In the genomic region with DNA sequence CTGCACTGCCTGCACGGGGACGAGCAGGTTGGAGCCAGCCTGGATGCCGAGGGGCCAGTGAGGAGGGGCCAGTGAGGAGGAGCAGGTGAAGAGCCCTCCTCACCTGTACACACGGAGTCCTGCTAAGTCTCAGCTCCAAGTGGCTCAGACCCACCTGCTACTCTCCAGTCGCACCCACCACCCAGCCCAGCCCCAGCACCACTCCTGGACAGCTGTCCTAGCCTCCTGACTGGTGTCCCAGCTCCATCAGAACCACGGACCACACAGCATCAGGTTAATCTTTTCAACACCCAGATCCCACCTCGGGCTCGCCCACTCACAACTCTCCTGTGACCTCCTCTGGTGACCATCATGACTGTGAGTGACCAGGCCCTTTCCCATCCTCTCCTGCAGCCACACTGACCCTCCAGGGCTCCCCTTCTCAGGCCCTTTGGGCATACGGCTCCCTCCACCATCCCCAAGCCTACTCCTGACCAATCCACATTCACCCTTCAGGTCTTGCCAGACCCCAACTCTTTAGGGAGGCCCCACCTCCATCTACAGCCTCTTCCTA, we compare ENCODE assay signal across 14 cellular contexts. TPM values are rescaled to one million over a fixed set of nuclear protein-coding genes. Genes with fewer than 3 reads are reported as not detected.
DNase-seq lines count a peak whose midpoint lies in the region; ATAC-seq, FAIRE-seq and TF ChIP-seq lines count a peak whose summit lies in the region.
"Had no signal": no experiment of that assay in that cellular context is flagged by ENCODE, and none has a peak within 500 bp of the region (broad histone marks: within the 10 kb centered on the region; RNA-seq: fewer than 3 reads in every experiment).

No MANE protein-coding gene starts in this region.

- H3K27ac ChIP-seq in kidney (ENCODE audit: low read depth in 2 of 2, low read length in 2 of 2) (peak overlapping the region; percentile 22 to 84), spleen (peak overlapping the region; percentile 45 to 91 (median 84)), osteoblast (ENCODE audit: low read depth, low read length) (no peak overlapping the region)

- CTCF ChIA-PET in activated CD8-positive, alpha-beta T cell treated with anti-CD3 and anti-CD28 coated beads, Interleukin-2, amount 10 ng/mL, durations not matched to agents 7 days and 5 days (lab: Charles Lee) = interaction anchor here (1.2 to 7.0 kb wide), 12 partner anchors 10 to 168 kb away, joined by 3 to 117 read pairs (median 22); partner anchors contain the start of genes ACAD9, CFAP92 and EFCC1

- no peak overlapping the region for H3K9ac ChIP-seq in kidney (ENCODE audit: low read length in 2 of 2)

- H3K4me1 Mint-ChIP-seq in activated CD4-positive, alpha-beta T cell treated with anti-CD3 and anti-CD28 coated beads, Interleukin-2, amount 10 ng/mL, durations not matched to agents 24 days and 14 days = peaks cover 26% of the 10 kb centered on the region
- peaks cover 37% of the 10 kb centered on the region for H3K4me1 Mint-ChIP-seq in activated CD8-positive, alpha-beta T cell treated with anti-CD3 and anti-CD28 coated beads, Interleukin-2, amount 10 ng/mL, durations not matched to agents 7 days and 5 days (ENCODE audit: low read depth)

- H3K27me3 ChIP-seq in spleen (replicated peaks in 1 of 7) (no peaks in the 10 kb centered on the region), osteoblast (ENCODE audit: insufficient read depth, low read length) (no peaks in the 10 kb centered on the region), BE2C (no peaks in the 10 kb centered on the region)

- H3K27ac Mint-ChIP-seq in activated CD4-positive, alpha-beta T cell treated with anti-CD3 and anti-CD28 coated beads, Interleukin-2, amount 10 ng/mL, durations not matched to agents 24 days and 14 days = peak overlapping the region; percentile 95
- H3K27ac Mint-ChIP-seq in activated CD8-positive, alpha-beta T cell treated with anti-CD3 and anti-CD28 coated beads, Interleukin-2, amount 10 ng/mL, durations not matched to agents 7 days and 5 days = peak overlapping the region; percentile 91
- H3K27ac Mint-ChIP-seq: type B pancreatic cell had no signal

- peak overlapping the region; percentile 21 for H3K4me3 Mint-ChIP-seq in activated CD4-positive, alpha-beta T cell treated with anti-CD3 and anti-CD28 coated beads, Interleukin-2, amount 10 ng/mL, durations not matched to agents 24 days and 14 days
- peak overlapping the region; percentile 66 for H3K4me3 Mint-ChIP-seq in activated CD8-positive, alpha-beta T cell treated with anti-CD3 and anti-CD28 coated beads, Interleukin-2, amount 10 ng/mL, durations not matched to agents 7 days and 5 days
- H3K4me3 Mint-ChIP-seq: type B pancreatic cell had no signal

- POLR2A ChIA-PET in activated CD8-positive, alpha-beta T cell treated with anti-CD3 and anti-CD28 coated beads, Interleukin-2, amount 10 ng/mL, durations not matched to agents 7 days and 5 days (lab: Charles Lee) = interaction anchor here (0.7 to 4.7 kb wide), 10 partner anchors 9 to 301 kb away, joined by 3 to 66 read pairs (median 8); partner anchors contain the start of genes COPG1 and RAB43

- TF ChIP-seq CTCF in kidney (IDR thresholded peaks at IDR 0.05; ENCODE audit: borderline replicate concordance, extremely low read depth, insufficient read depth) (no peak), spleen (IDR thresholded peaks at IDR 0.05 in 8 of 11, conservative IDR thresholded peaks at IDR 0.05 in 3 of 11) (no peak), osteoblast (IDR thresholded peaks at IDR 0.05; ENCODE audit: extremely low read depth, low read depth, low read length) (no peak), BE2C (IDR thresholded peaks at IDR 0.05; ENCODE audit: low read depth, low read length) (no peak)

- H4K20me1 ChIP-seq in osteoblast (ENCODE audit: insufficient read depth, low read length) = no peaks in the 10 kb centered on the region

- TF ChIP-seq POLR2A in spleen (IDR thresholded peaks at IDR 0.05) = no peak

- H3K9me3 Mint-ChIP-seq in activated CD4-positive, alpha-beta T cell treated with anti-CD3 and anti-CD28 coated beads, Interleukin-2, amount 10 ng/mL, durations not matched to agents 24 days and 14 days = no peaks in the 10 kb centered on the region
- H3K9me3 Mint-ChIP-seq in activated CD8-positive, alpha-beta T cell treated with anti-CD3 and anti-CD28 coated beads, Interleukin-2, amount 10 ng/mL, durations not matched to agents 7 days and 5 days (ENCODE audit: insufficient read depth) = no peaks in the 10 kb centered on the region
- H3K9me3 Mint-ChIP-seq: type B pancreatic cell had no signal

- intact Hi-C loops in activated CD4-positive, alpha-beta T cell treated with anti-CD3 and anti-CD28 coated beads, Interleukin-2, amount 10 ng/mL, durations not matched to agents 24 days and 14 days (cut with micrococcal nuclease) = loop anchor here (5.0 kb wide), 1 partner anchor 107 kb away; the partner anchor contains the start of gene RAB43
- intact Hi-C loops in kidney (cut with DNase I) (no loop called here), spleen (cut with DNase I; ENCODE audit: low total_unique reads) (no loop called here)

- FAIRE-seq in kidney (lab: Jason Lieb, UNC) = no peak
- FAIRE-seq: A204.1 had no signal

- H3K4me1 ChIP-seq in kidney (ENCODE audit: control insufficient read depth in 1 of 2, insufficient read depth in 1 of 2, low read depth in 1 of 2, low read length in 2 of 2) (peaks cover 5 to 7% of the 10 kb centered on the region in 2 donors), spleen (peaks cover 13 to 70% (median 49%) of the 10 kb centered on the region in 6 donors), osteoblast (ENCODE audit: insufficient read depth, low read length) (no peaks in the 10 kb centered on the region), BE2C (peaks cover 5% of the 10 kb centered on the region; the same call in 1 of the 2 replicates)

- H3K9me3 ChIP-seq in kidney (ENCODE audit: control insufficient read depth in 1 of 2, low read length in 2 of 2) (no peaks in the 10 kb centered on the region), spleen (no peaks in the 10 kb centered on the region), osteoblast (ENCODE audit: low read depth, low read length) (no peaks in the 10 kb centered on the region), BE2C (no peaks in the 10 kb centered on the region)

- DNase-seq in activated CD4-positive, alpha-beta T cell treated with anti-CD3 and anti-CD28 coated beads, Interleukin-2, amount 10 ng/mL, durations not matched to agents 24 days and 14 days = no peak
- no peak for DNase-seq in activated CD4-positive, alpha-beta T cell treated with anti-CD3 and anti-CD28 coated beads for 1 hour
- DNase-seq in activated CD8-positive, alpha-beta T cell treated with anti-CD3 and anti-CD28 coated beads, Interleukin-2, amount 10 ng/mL, durations not matched to agents 7 days and 5 days = no peak
- DNase-seq in kidney = peak; percentile 64
- DNase-seq in spleen = peak; percentile 74
- no peak for DNase-seq in osteoblast (ENCODE audit: insufficient read length, low spot score, missing footprints)
- no peak for DNase-seq in BE2C
- DNase-seq: GOT3, NCI-H446 had no signal

- WGBS in spleen, 5 donors = 85 to 92% (median 87%) methylated on average over 6 to 9 of the region's 9 CpGs

- H3K36me3 ChIP-seq in kidney (ENCODE audit: control insufficient read depth in 1 of 2, insufficient read depth in 2 of 2, low read length in 2 of 2) (peaks cover 0 to 3% of the 10 kb centered on the region in 2 donors), spleen (no peaks in the 10 kb centered on the region), osteoblast (ENCODE audit: insufficient read depth, low read length) (no peaks in the 10 kb centered on the region), BE2C (no peaks in the 10 kb centered on the region)

- H3K36me3 Mint-ChIP-seq in activated CD4-positive, alpha-beta T cell treated with anti-CD3 and anti-CD28 coated beads, Interleukin-2, amount 10 ng/mL, durations not matched to agents 24 days and 14 days (ENCODE audit: low read depth) = no peaks in the 10 kb centered on the region
- H3K36me3 Mint-ChIP-seq in activated CD8-positive, alpha-beta T cell treated with anti-CD3 and anti-CD28 coated beads, Interleukin-2, amount 10 ng/mL, durations not matched to agents 7 days and 5 days (ENCODE audit: low read depth) = no peaks in the 10 kb centered on the region
- H3K36me3 Mint-ChIP-seq: type B pancreatic cell had no signal

- H3K27me3 Mint-ChIP-seq in activated CD4-positive, alpha-beta T cell treated with anti-CD3 and anti-CD28 coated beads, Interleukin-2, amount 10 ng/mL, durations not matched to agents 24 days and 14 days = no peaks in the 10 kb centered on the region
- H3K27me3 Mint-ChIP-seq in activated CD8-positive, alpha-beta T cell treated with anti-CD3 and anti-CD28 coated beads, Interleukin-2, amount 10 ng/mL, durations not matched to agents 7 days and 5 days (ENCODE audit: low read depth) = no peaks in the 10 kb centered on the region
- H3K27me3 Mint-ChIP-seq: type B pancreatic cell had no signal

- ATAC-seq in activated CD8-positive, alpha-beta T cell treated with anti-CD3 and anti-CD28 coated beads, Interleukin-2, amount 10 ng/mL, durations not matched to agents 7 days and 5 days = no peak
- ATAC-seq in GM19452 (IDR thresholded peaks at IDR 0.05; ENCODE audit: unreplicated experiment) = no peak

- H3K79me2 ChIP-seq in osteoblast (ENCODE audit: insufficient read depth, low read length) = no peaks in the 10 kb centered on the region

- H2AFZ ChIP-seq in osteoblast (ENCODE audit: low read length) = no peak overlapping the region

- H3K4me3 ChIP-seq in kidney (ENCODE audit: low read length in 2 of 2) (no peak overlapping the region), spleen (no peak overlapping the region), osteoblast (ENCODE audit: insufficient read depth, low read length) (no peak overlapping the region), BE2C (ENCODE audit: low read depth, low read length) (no peak overlapping the region)

- no peak overlapping the region for H3K4me2 ChIP-seq in osteoblast (ENCODE audit: insufficient read depth, low read length)

RNA-seq across cellular contexts. Expression of gene EFCC1, which starts 13.8 kb away (rescaled TPM):
- 0.36 and 0.37 TPM in 2 replicates for total RNA-seq in activated CD4-positive, alpha-beta T cell treated with anti-CD3 and anti-CD28 coated beads, Interleukin-2, amount 10 ng/mL, durations not matched to agents 24 days and 14 days
- total RNA-seq in activated CD8-positive, alpha-beta T cell treated with anti-CD3 and anti-CD28 coated beads, Interleukin-2, amount 10 ng/mL, durations not matched to agents 7 days and 5 days = under 1 TPM; 0.13 to 0.21 TPM
- total RNA-seq in kidney (3.7 TPM), spleen (10 to 100 TPM in 2 of 7 donors, 1 to 10 TPM in 5; 3.7 to 11.2 (median 7.6) TPM), osteoblast (not detected in 2 replicates)
- polyA plus RNA-seq in kidney (ENCODE audit: insufficient read depth, low read depth, low replicate concordance) (2.4 TPM), spleen (1 to 10 TPM; 2.0 to 8.9 (median 8.7) TPM)
- not detected for polyA plus RNA-seq in BE2C (2012; ENCODE audit: insufficient read depth, insufficient read length, low read depth)

RNA-seq across cellular contexts. Expression of gene CFAP92, which starts 21.0 kb away (rescaled TPM):
- 0.17 TPM in 1 of 2 replicates, not detected in the other for total RNA-seq in activated CD4-positive, alpha-beta T cell treated with anti-CD3 and anti-CD28 coated beads, Interleukin-2, amount 10 ng/mL, durations not matched to agents 24 days and 14 days
- total RNA-seq in activated CD8-positive, alpha-beta T cell treated with anti-CD3 and anti-CD28 coated beads, Interleukin-2, amount 10 ng/mL, durations not matched to agents 7 days and 5 days = under 1 TPM; 0.18 to 0.26 TPM
- total RNA-seq in kidney = 0.60 TPM
- polyA plus RNA-seq in kidney (ENCODE audit: insufficient read depth, low read depth, low replicate concordance) = 0.56 TPM
- total RNA-seq in spleen = 1 to 10 TPM; 1.1 to 3.1 (median 1.3) TPM
- under 1 TPM; 0.29 to 0.63 (median 0.45) TPM for polyA plus RNA-seq in spleen
- not detected in 2 replicates for total RNA-seq in osteoblast
- 0.68 TPM for polyA plus RNA-seq in BE2C (2012; ENCODE audit: insufficient read depth, insufficient read length, low read depth)

RNA-seq across cellular contexts. Expression of gene GP9, which starts 45.7 kb away (rescaled TPM):
- not detected in 2 replicates for total RNA-seq in activated CD4-positive, alpha-beta T cell treated with anti-CD3 and anti-CD28 coated beads, Interleukin-2, amount 10 ng/mL, durations not matched to agents 24 days and 14 days
- not detected for total RNA-seq in activated CD8-positive, alpha-beta T cell treated with anti-CD3 and anti-CD28 coated beads, Interleukin-2, amount 10 ng/mL, durations not matched to agents 7 days and 5 days
- total RNA-seq in kidney (not detected), spleen (10 to 100 TPM in 1 of 7 donors, 1 to 10 TPM in 6; 4.2 to 14.9 (median 7.9) TPM), osteoblast (not detected in 2 replicates)
- polyA plus RNA-seq in kidney (ENCODE audit: insufficient read depth, low read depth, low replicate concordance) (0.49 TPM), spleen (1 to 10 TPM; 1.4 to 5.5 (median 2.2) TPM)
- not detected for polyA plus RNA-seq in BE2C (2012; ENCODE audit: insufficient read depth, insufficient read length, low read depth)
- total RNA-seq: bronchial epithelial cell, esophagus mucosa had no signal

Comparison
In these comparisons a context has a peak if more than half of its experiments do, and no peak if none do; other contexts are left out.
1. DNase-seq: peak in kidney (single experiment) and spleen (single experiment); none in activated CD4-positive, alpha-beta T cell treated with anti-CD3 and anti-CD28 coated beads, Interleukin-2, amount 10 ng/mL, durations not matched to agents 24 days and 14 days (single experiment), activated CD4-positive, alpha-beta T cell treated with anti-CD3 and anti-CD28 coated beads for 1 hour (single experiment), activated CD8-positive, alpha-beta T cell treated with anti-CD3 and anti-CD28 coated beads, Interleukin-2, amount 10 ng/mL, durations not matched to agents 7 days and 5 days (single experiment), osteoblast (single experiment) and BE2C (single experiment).